8 cellular contexts compared by ENCODE assay signal in genomic region chr5:2038337-2039179, GRCh38.
DNase-seq lines count a peak whose midpoint lies in the region; FAIRE-seq and TF ChIP-seq lines count a peak whose summit lies in the region.

No MANE protein-coding gene starts in this region.

- H3K9me2 ChIP-seq in GM23248 (ENCODE audit: insufficient read depth), result no peaks in the 10 kb centered on the region

- 1 to 2% methylated on average over 45 to 56 of the region's 57 CpGs for WGBS in GM23248 (ENCODE audit: low coverage in 1 of 2, low lambda C conversion rate in 2 of 2, missing lambda C conversion rate in 2 of 2), 2 experiments
- WGBS in small intestine, 3 donors, result 3 to 4% (median 3%) methylated on average over 42 to 57 of the region's 57 CpGs

- no peaks in the 10 kb centered on the region for H3K4me1 Mint-ChIP-seq in T-helper 2 cell treated with Interferon-gamma antibody and Interleukin-4, amounts not matched to agents 5 μg/mL and 100 μg/mL, for 36 hours (ENCODE audit: low read depth)

- H3K4me3 Mint-ChIP-seq in T-helper 2 cell treated with Interferon-gamma antibody and Interleukin-4, amounts not matched to agents 5 μg/mL and 100 μg/mL, for 36 hours, result peak overlapping the region; percentile 68

- peaks cover 22% of the 10 kb centered on the region for H3K27me3 Mint-ChIP-seq in T-helper 2 cell treated with Interferon-gamma antibody and Interleukin-4, amounts not matched to agents 5 μg/mL and 100 μg/mL, for 36 hours (ENCODE audit: low read depth)

- H3K4me1 ChIP-seq in GM23248 (ENCODE audit: insufficient read depth), result no peaks in the 10 kb centered on the region
- no peaks in the 10 kb centered on the region for H3K4me1 ChIP-seq in small intestine (ENCODE audit: control insufficient read depth in 2 of 2, insufficient read depth in 1 of 2, low read depth in 1 of 2, low read length in 1 of 2)

- H3K27ac ChIP-seq in GM23248 (no peak overlapping the region), small intestine (ENCODE audit: low read depth in 1 of 2, low read length in 1 of 2) (no peak overlapping the region)

- H2AFZ ChIP-seq in GM23248, result peak overlapping the region; percentile 73

- no peaks in the 10 kb centered on the region for H3K9me3 ChIP-seq in GM23248 (ENCODE audit: low read depth)
- H3K9me3 ChIP-seq in small intestine (ENCODE audit: control insufficient read depth, low read depth), result no peaks in the 10 kb centered on the region

- H3K36me3 ChIP-seq in GM23248 (ENCODE audit: low read depth) (no peaks in the 10 kb centered on the region), small intestine (ENCODE audit: control insufficient read depth in 2 of 2, insufficient read depth in 2 of 2, low read length in 2 of 2) (no peaks in the 10 kb centered on the region)

- no peaks in the 10 kb centered on the region for H4K20me1 ChIP-seq in GM23248 (ENCODE audit: insufficient read depth)

- no peaks in the 10 kb centered on the region for H3K79me2 ChIP-seq in GM23248 (ENCODE audit: insufficient read depth)

- TF ChIP-seq CTCF in astrocyte of the cerebellum (IDR thresholded peaks at IDR 0.05; ENCODE audit: low read depth, low read length, missing control alignments), result peak; percentile 59

- no peaks in the 10 kb centered on the region for H3F3A ChIP-seq in GM23248 (ENCODE audit: insufficient read depth)

- peak overlapping the region; percentile 66 for H3K4me3 ChIP-seq in GM23248
- peak overlapping the region; percentile 33 for H3K4me3 ChIP-seq in astrocyte of the cerebellum (ENCODE audit: low read depth, low read length)
- H3K4me3 ChIP-seq in small intestine (ENCODE audit: low read depth in 1 of 2, low read length in 2 of 2), result peak overlapping the region in 1 of 2 donors; percentile 43

- no peak overlapping the region for H3K9ac ChIP-seq in GM23248

- no peaks in the 10 kb centered on the region for H3K9me3 Mint-ChIP-seq in T-helper 2 cell treated with Interferon-gamma antibody and Interleukin-4, amounts not matched to agents 5 μg/mL and 100 μg/mL, for 36 hours

- H3K4me2 ChIP-seq in GM23248 (ENCODE audit: unreplicated experiment), result peak overlapping the region; percentile 67

- no peaks in the 10 kb centered on the region for H3K36me3 Mint-ChIP-seq in T-helper 2 cell treated with Interferon-gamma antibody and Interleukin-4, amounts not matched to agents 5 μg/mL and 100 μg/mL, for 36 hours (ENCODE audit: low read depth)

- peaks cover 12% of the 10 kb centered on the region for H3K27me3 ChIP-seq in GM23248 (replicated peaks; ENCODE audit: insufficient read depth)
- peaks cover 0 to 5% of the 10 kb centered on the region in 2 donors for H3K27me3 ChIP-seq in small intestine (ENCODE audit: control insufficient read depth in 2 of 2, insufficient read depth in 2 of 2, low read length in 2 of 2)

- H3K27ac Mint-ChIP-seq in T-helper 2 cell treated with Interferon-gamma antibody and Interleukin-4, amounts not matched to agents 5 μg/mL and 100 μg/mL, for 36 hours, result no peak overlapping the region

- FAIRE-seq in small intestine (lab: Jason Lieb, UNC), result no peak

- in situ Hi-C loops in GM23248 (cut with MboI), result no loop called here
- in situ Hi-C loops in astrocyte of the cerebellum (cut with HindIII; ENCODE audit: low sequenced_read_pairs), result no loop called here

- peak; percentile 93 for DNase-seq in GM03348 (ENCODE audit: low spot score)
- DNase-seq in GM23248, result peak; percentile 67
- DNase-seq in LHCN-M2 (ENCODE audit: low read depth), result peak; percentile 2
- peak; percentile 69 for DNase-seq in T-helper 2 cell treated with Interferon-gamma antibody and Interleukin-4, amounts not matched to agents 5 μg/mL and 100 μg/mL, for 36 hours (ENCODE audit: low spot score)
- DNase-seq in astrocyte of the cerebellum (ENCODE audit: low read depth), result no peak
- peak; percentile 52 for DNase-seq in iPS DF 19.7 (ENCODE audit: low read depth, low spot score)
- peak; percentile 29 for DNase-seq in small intestine
- no peak for DNase-seq in mesenteric fat pad (ENCODE audit: low spot score)

Comparison
In these comparisons a context has a peak if more than half of its experiments do, and no peak if none do; other contexts are left out.
1. DNase-seq: peak in GM03348 (single experiment), GM23248 (single experiment), LHCN-M2 (single experiment), T-helper 2 cell treated with Interferon-gamma antibody and Interleukin-4, amounts not matched to agents 5 μg/mL and 100 μg/mL, for 36 hours (single experiment), iPS DF 19.7 (single experiment) and small intestine (single experiment); none in astrocyte of the cerebellum (single experiment) and mesenteric fat pad (single experiment).